ENCODE assay signal across 8 cellular contexts in the genomic region with DNA sequence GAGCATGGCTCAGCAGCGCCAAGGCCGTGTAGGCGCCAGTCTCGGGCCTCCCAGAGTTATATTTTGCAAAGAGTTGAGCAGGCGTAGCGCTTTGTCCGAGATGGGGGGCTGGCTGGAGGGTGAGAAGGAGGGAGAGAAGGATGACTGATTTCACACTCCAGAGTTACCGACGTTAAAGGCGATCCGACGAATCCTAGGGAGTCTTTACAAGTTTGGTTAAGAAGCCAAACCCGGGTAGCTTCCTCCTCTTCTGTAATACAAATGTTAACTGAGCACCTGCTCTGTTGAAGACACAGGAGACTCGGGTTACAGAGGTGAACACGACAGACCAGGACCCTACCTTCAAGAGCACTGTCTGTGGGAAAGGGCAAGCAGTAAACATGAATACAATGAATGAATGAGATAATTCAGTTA. TPM values are rescaled to one million over a fixed set of nuclear protein-coding genes. Genes with fewer than 3 reads are reported as not detected.
DNase-seq lines count a peak whose midpoint lies in the region; ATAC-seq and TF ChIP-seq lines count a peak whose summit lies in the region.

No MANE protein-coding gene starts in this region.

- H3K27ac ChIP-seq in BLaER1 = peak overlapping the region; percentile 100
- H3K27ac ChIP-seq in HUES48 (ENCODE audit: low read depth, low read length) = peak overlapping the region; percentile 98
- H3K27ac ChIP-seq in mammary epithelial cell (ENCODE audit: insufficient read depth, low read depth, low read length) = peak overlapping the region; percentile 77
- H3K27ac ChIP-seq in naive thymus-derived CD4-positive, alpha-beta T cell (ENCODE audit: low read depth, low read length) = peak overlapping the region; percentile 97

- peak in 1 of 2 donors; percentile 30 for TF ChIP-seq CTCF in mammary epithelial cell (conservative IDR thresholded peaks at IDR 0.05 in 1 of 2, IDR thresholded peaks at IDR 0.05 in 1 of 2; ENCODE audit: extremely low read depth in 1 of 2, insufficient read depth in 1 of 2, low read depth in 1 of 2, low read length in 2 of 2)

- peaks cover 66 to 85% (median 75%) of the 10 kb centered on the region in 7 donors for H3K4me1 Mint-ChIP-seq in naive thymus-derived CD4-positive, alpha-beta T cell

- H4K20me1 ChIP-seq in BLaER1 = peaks cover 53% of the 10 kb centered on the region
- H4K20me1 ChIP-seq in mammary epithelial cell (ENCODE audit: insufficient read depth, low read length) = peaks cover 4% of the 10 kb centered on the region

- no peaks in the 10 kb centered on the region for H3K27me3 Mint-ChIP-seq in naive thymus-derived CD4-positive, alpha-beta T cell

- no peak for DNase-seq in mammary epithelial cell
- DNase-seq in naive thymus-derived CD4-positive, alpha-beta T cell = no peak
- no peak for DNase-seq in NCI-H510A treated with DMSO at 0.1 percent for 48 hours (lab: John Stamatoyannopoulos, UW)
- DNase-seq in ACHN = no peak

- H3K4me3 Mint-ChIP-seq in naive thymus-derived CD4-positive, alpha-beta T cell = peak overlapping the region; percentile 86 to 100 (median 98)

- intact Hi-C loops in mammary epithelial cell (cut with micrococcal nuclease) = loop anchor here (1.0 to 2.0 kb wide), 7 partner anchors 28 to 201 kb away; partner anchors contain the start of genes PLSCR3, SENP3 and TMEM256
- intact Hi-C loops in naive thymus-derived CD4-positive, alpha-beta T cell (cut with micrococcal nuclease) = loop anchor here (1.0 to 10.0 kb wide), 29 partner anchors 9 to 672 kb away; partner anchors contain the start of genes EIF5A (in 2 of the 2), ELP5 (in 2 of the 2), KCTD11 (in 2 of the 2) and SENP3 (in 2 of the 2)

- H3K27me3 ChIP-seq in BLaER1 = no peaks in the 10 kb centered on the region
- no peaks in the 10 kb centered on the region for H3K27me3 ChIP-seq in HUES48 (ENCODE audit: control insufficient read depth, insufficient read depth, low read length)
- H3K27me3 ChIP-seq in mammary epithelial cell (ENCODE audit: insufficient read depth, low read length) = no peaks in the 10 kb centered on the region
- H3K27me3 ChIP-seq in naive thymus-derived CD4-positive, alpha-beta T cell (ENCODE audit: control insufficient read depth in 2 of 2, insufficient read depth in 2 of 2, low read length in 2 of 2) = no peaks in the 10 kb centered on the region

- H3K79me2 ChIP-seq in mammary epithelial cell (ENCODE audit: insufficient read depth, low read length) = peaks cover 67% of the 10 kb centered on the region

- H3K4me3 ChIP-seq in BLaER1 (peak overlapping the region; percentile 72), HUES48 (ENCODE audit: low read depth, low read length) (peak overlapping the region; percentile 79), mammary epithelial cell (replicated peaks in 1 of 3; ENCODE audit: insufficient read depth in 1 of 3, low read depth in 2 of 3, low read length in 3 of 3) (peak overlapping the region; percentile 72 to 78 (median 77))
- H3K4me3 ChIP-seq in naive thymus-derived CD4-positive, alpha-beta T cell (ENCODE audit: low read length) = peak overlapping the region; percentile 100

- H3K9ac ChIP-seq in BLaER1 (peak overlapping the region; percentile 99), HUES48 (ENCODE audit: low read depth, low read length) (peak overlapping the region; percentile 95), mammary epithelial cell (ENCODE audit: insufficient read depth, low read length) (peak overlapping the region; percentile 94)

- WGBS in mammary epithelial cell (ENCODE audit: low coverage, missing lambda C conversion rate) = 0% methylated on average over 11 of the region's 15 CpGs

- no peak overlapping the region for H2AFZ ChIP-seq in mammary epithelial cell (ENCODE audit: low read depth, low read length)

- CTCF ChIA-PET in mammary epithelial cell (lab: Charles Lee; ENCODE audit: low non-redundant PET) = interaction anchor here (0.6 kb wide), 1 partner anchor 448 kb away, joined by 3 read pairs; no protein-coding TSS in a partner anchor
- CTCF ChIA-PET in naive thymus-derived CD4-positive, alpha-beta T cell (lab: Charles Lee) = interaction anchor here (0.7 to 5.3 kb wide), 5 partner anchors 9 to 81 kb away, joined by 3 to 34 read pairs (median 4); partner anchors contain the start of genes SENP3, TMEM102 and TMEM256

- in situ Hi-C loops in mammary epithelial cell (cut with MboI; ENCODE audit: low sequenced_read_pairs in 2 of 2) = no loop called here
- in situ Hi-C loops in ACHN (cut with HindIII; ENCODE audit: low pct_ligation_motif_present, low pct_unique_long_range_greater_than_20kb, low sequenced_read_pairs) = no loop called here

- peak overlapping the region; percentile 79 for H3K4me2 ChIP-seq in BLaER1
- H3K4me2 ChIP-seq in mammary epithelial cell (ENCODE audit: insufficient read depth, low read depth, low read length) = peak overlapping the region; percentile 97

- H3K9me3 ChIP-seq in BLaER1 (no peaks in the 10 kb centered on the region), HUES48 (ENCODE audit: control insufficient read depth, insufficient read depth, low read length) (no peaks in the 10 kb centered on the region), mammary epithelial cell (replicated peaks; ENCODE audit: insufficient read depth, low read length) (no peaks in the 10 kb centered on the region)
- H3K9me3 ChIP-seq in naive thymus-derived CD4-positive, alpha-beta T cell (ENCODE audit: control insufficient read depth in 2 of 3, low read length in 3 of 3) = no peaks in the 10 kb centered on the region

- no TSS peak for BruUV-seq in mammary epithelial cell (replicated peaks; lab: Mats Ljungman, UMichigan)

- H3K27ac Mint-ChIP-seq in naive thymus-derived CD4-positive, alpha-beta T cell = peak overlapping the region; percentile 95 to 100 (median 100)

- peaks cover 0 to 20% (median 8%) of the 10 kb centered on the region in 5 donors for H3K36me3 Mint-ChIP-seq in naive thymus-derived CD4-positive, alpha-beta T cell

- dilution Hi-C loops in mammary epithelial cell (cut with HindIII; ENCODE audit: low sequenced_read_pairs) = loop anchor here (5.0 kb wide), 1 partner anchor 67 kb away; no protein-coding TSS in a partner anchor

- no peak for ATAC-seq in naive thymus-derived CD4-positive, alpha-beta T cell
- no peak for ATAC-seq in HG03139 (IDR thresholded peaks at IDR 0.05; ENCODE audit: unreplicated experiment)
- ATAC-seq in activated CD4-positive, CD25-positive, alpha-beta regulatory T cell treated with anti-CD3 and anti-CD28 coated beads, Interleukin-2, amount 50 U/mL, for 24 hours = no peak

- peaks cover 77% of the 10 kb centered on the region for H3K4me1 ChIP-seq in BLaER1
- H3K4me1 ChIP-seq in HUES48 (ENCODE audit: control insufficient read depth, insufficient read depth, low read length) = peaks cover 9% of the 10 kb centered on the region
- peaks cover 17% of the 10 kb centered on the region for H3K4me1 ChIP-seq in mammary epithelial cell (ENCODE audit: insufficient read depth, low read length)
- H3K4me1 ChIP-seq in naive thymus-derived CD4-positive, alpha-beta T cell (ENCODE audit: control insufficient read depth in 2 of 2, insufficient read depth in 2 of 2, low read length in 2 of 2) = peaks cover 36 to 58% of the 10 kb centered on the region in 2 donors

- H3K36me3 ChIP-seq in BLaER1 (peaks cover 26% of the 10 kb centered on the region), HUES48 (ENCODE audit: control insufficient read depth, insufficient read depth, low read length) (no peaks in the 10 kb centered on the region; the same call in 1 of the 2 replicates), mammary epithelial cell (ENCODE audit: insufficient read depth, low read length) (peaks cover 4% of the 10 kb centered on the region)
- peaks cover 0 to 6% (median 0%) of the 10 kb centered on the region in 3 experiments for H3K36me3 ChIP-seq in naive thymus-derived CD4-positive, alpha-beta T cell (ENCODE audit: control insufficient read depth in 2 of 3, insufficient read depth in 3 of 3, low read length in 3 of 3)

- POLR2A ChIA-PET in naive thymus-derived CD4-positive, alpha-beta T cell (lab: Charles Lee) = interaction anchor here (0.7 to 6.3 kb wide), 37 partner anchors 9 to 672 kb away, joined by 3 to 107 read pairs (median 7); partner anchors contain the start of genes CHRNB1, FGF11, MPDU1 and SENP3

- H3K9me3 Mint-ChIP-seq in naive thymus-derived CD4-positive, alpha-beta T cell = peaks cover 0 to 11% (median 0%) of the 10 kb centered on the region in 11 donors

RNA-seq across cellular contexts. Expression of gene POLR2A, which starts 0.8 kb away (rescaled TPM):
- total RNA-seq in mammary epithelial cell = 100 to 1,000 TPM; 168 to 184 TPM
- polyA plus RNA-seq in mammary epithelial cell = 8.6 TPM
- polyA minus RNA-seq in mammary epithelial cell = 461 TPM
- 100 to 1,000 TPM; 165 to 501 (median 225) TPM for total RNA-seq in naive thymus-derived CD4-positive, alpha-beta T cell
- 10 to 100 TPM; 43.6 to 82.4 TPM for polyA plus RNA-seq in naive thymus-derived CD4-positive, alpha-beta T cell

RNA-seq across cellular contexts. Expression of gene SLC35G6, which starts 3.7 kb away (rescaled TPM):
- total RNA-seq in mammary epithelial cell = not detected
- not detected for polyA plus RNA-seq in mammary epithelial cell
- polyA minus RNA-seq in mammary epithelial cell = not detected
- total RNA-seq in naive thymus-derived CD4-positive, alpha-beta T cell = under 1 TPM in 1 of 5 experiments, not detected in 4; 0.16 TPM
- not detected for polyA plus RNA-seq in naive thymus-derived CD4-positive, alpha-beta T cell

RNA-seq across cellular contexts. Expression of gene ZBTB4, which starts 5.5 kb away (rescaled TPM):
- total RNA-seq in mammary epithelial cell = 10 to 100 TPM; 32.5 to 56.3 TPM
- 20.9 TPM for polyA plus RNA-seq in mammary epithelial cell
- polyA minus RNA-seq in mammary epithelial cell = 66.9 TPM
- total RNA-seq in naive thymus-derived CD4-positive, alpha-beta T cell = 10 to 100 TPM; 30.3 to 89.2 (median 64.1) TPM
- 10 to 100 TPM; 15.3 to 25.5 TPM for polyA plus RNA-seq in naive thymus-derived CD4-positive, alpha-beta T cell

RNA-seq across cellular contexts. Expression of gene CHRNB1, which starts 40.1 kb away (rescaled TPM):
- total RNA-seq in mammary epithelial cell = 10 to 100 TPM; 30.2 to 35.4 TPM
- 33.8 TPM for polyA plus RNA-seq in mammary epithelial cell
- 10.9 TPM for polyA minus RNA-seq in mammary epithelial cell
- 10 to 100 TPM in 1 of 5 experiments, 1 to 10 TPM in 4; 6.0 to 14.6 (median 7.2) TPM for total RNA-seq in naive thymus-derived CD4-positive, alpha-beta T cell
- 10 to 100 TPM; 14.9 to 24.8 TPM for polyA plus RNA-seq in naive thymus-derived CD4-positive, alpha-beta T cell

RNA-seq across cellular contexts. Expression of gene FGF11, which starts 45.7 kb away (rescaled TPM):
- total RNA-seq in mammary epithelial cell = 10 to 100 TPM; 11.2 to 20.2 TPM
- 16.8 TPM for polyA plus RNA-seq in mammary epithelial cell
- polyA minus RNA-seq in mammary epithelial cell = 13.5 TPM
- 10 to 100 TPM in 1 of 5 experiments, 1 to 10 TPM in 4; 2.8 to 39.7 (median 3.4) TPM for total RNA-seq in naive thymus-derived CD4-positive, alpha-beta T cell
- under 1 TPM in 1 of 2 donors, not detected in 1; 0.09 TPM for polyA plus RNA-seq in naive thymus-derived CD4-positive, alpha-beta T cell
